28 cellular contexts compared by ENCODE assay signal in the genomic region with DNA sequence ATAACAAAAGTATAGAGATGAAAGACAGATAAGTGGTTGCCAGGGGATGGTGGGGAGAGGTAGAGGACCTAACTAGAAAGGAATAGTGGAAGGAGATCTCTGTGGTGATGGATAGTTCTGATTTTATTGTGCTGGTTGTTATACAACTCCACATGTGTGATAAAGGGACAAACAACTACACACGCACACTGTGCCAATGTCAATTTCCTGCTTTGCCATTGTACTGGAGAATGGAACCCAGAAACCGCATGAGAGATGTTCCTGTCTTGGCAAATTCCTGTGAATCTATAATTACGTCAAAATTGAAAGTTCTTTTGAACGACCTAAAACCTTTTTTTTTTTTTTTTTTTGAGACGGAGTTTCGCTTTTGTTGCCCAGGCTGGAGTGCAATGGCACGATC. TPM values are rescaled to one million over a fixed set of nuclear protein-coding genes. Genes with fewer than 3 reads are reported as not detected.
A peak's percentile ranks its signal among the peaks of the same experiment; 100 is the strongest.
DNase-seq lines count a peak whose midpoint lies in the region; ATAC-seq lines count a peak whose summit lies in the region.
"Had no signal": no experiment of that assay in that cellular context is flagged by ENCODE, and none has a peak within 500 bp of the region (broad histone marks: within the 10 kb centered on the region; RNA-seq: fewer than 3 reads in every experiment).

No MANE protein-coding gene starts in this region.

- H3K36me3 Mint-ChIP-seq in activated CD4-positive, alpha-beta T cell treated with anti-CD3 and anti-CD28 coated beads, Interleukin-2, amount 10 ng/mL, durations not matched to agents 24 days and 14 days (ENCODE audit: low read depth) = peaks cover 48% of the 10 kb centered on the region
- H3K36me3 Mint-ChIP-seq in CD8-positive, alpha-beta memory T cell = no peaks in the 10 kb centered on the region
- peaks cover 38% of the 10 kb centered on the region for H3K36me3 Mint-ChIP-seq in activated T-helper 1 cell treated with anti-CD3 and anti-CD28 coated beads, Interleukin-12 subunit alpha, Interleukin-12 subunit beta, Interleukin-2, Interleukin-4 antibody, amounts not matched to agents 30 ng/mL and 10 ng/mL and 1 ng/mL, durations not matched to agents 14 hours and 24 hours and 36 hours (ENCODE audit: low read depth)
- no peaks in the 10 kb centered on the region for H3K36me3 Mint-ChIP-seq in immature natural killer cell
- H3K36me3 Mint-ChIP-seq: naive B cell had no signal

- no peaks in the 10 kb centered on the region for H3K36me3 ChIP-seq in CD8-positive, alpha-beta memory T cell (ENCODE audit: insufficient read depth, low read length)
- H3K36me3 ChIP-seq: SJCRH30, upper lobe of right lung had no signal

- POLR2A ChIA-PET in CD8-positive, alpha-beta memory T cell (lab: Charles Lee) = no interaction called here

- intact Hi-C loops in activated CD4-positive, alpha-beta T cell treated with anti-CD3 and anti-CD28 coated beads, Interleukin-2, amount 10 ng/mL, durations not matched to agents 24 days and 14 days (cut with micrococcal nuclease) = loop anchor here (2.0 kb wide), 1 partner anchor 13 kb away; no protein-coding TSS in a partner anchor
- intact Hi-C loops in activated T-helper 1 cell treated with anti-CD3 and anti-CD28 coated beads, Interleukin-12 subunit alpha, Interleukin-12 subunit beta, Interleukin-2, Interleukin-4 antibody, amounts not matched to agents 30 ng/mL and 10 ng/mL and 1 ng/mL, durations not matched to agents 14 hours and 24 hours and 36 hours (cut with micrococcal nuclease) = loop anchor here (1.0 kb wide), 4 partner anchors 9 to 32 kb away; a partner anchor contains a TSS

- no peaks in the 10 kb centered on the region for H3K9me3 Mint-ChIP-seq in activated CD4-positive, alpha-beta T cell treated with anti-CD3 and anti-CD28 coated beads, Interleukin-2, amount 10 ng/mL, durations not matched to agents 24 days and 14 days
- H3K9me3 Mint-ChIP-seq in CD8-positive, alpha-beta memory T cell = no peaks in the 10 kb centered on the region
- H3K9me3 Mint-ChIP-seq in activated T-helper 1 cell treated with anti-CD3 and anti-CD28 coated beads, Interleukin-12 subunit alpha, Interleukin-12 subunit beta, Interleukin-2, Interleukin-4 antibody, amounts not matched to agents 30 ng/mL and 10 ng/mL and 1 ng/mL, durations not matched to agents 14 hours and 24 hours and 36 hours = no peaks in the 10 kb centered on the region
- H3K9me3 Mint-ChIP-seq in immature natural killer cell = no peaks in the 10 kb centered on the region
- H3K9me3 Mint-ChIP-seq: naive B cell had no signal

- no peak overlapping the region for H3K4me3 ChIP-seq in CD8-positive, alpha-beta memory T cell (ENCODE audit: low read length)
- H3K4me3 ChIP-seq: GM23248, SJCRH30, upper lobe of right lung had no signal

- DNase-seq in activated CD4-positive, alpha-beta T cell treated with anti-CD3 and anti-CD28 coated beads, Interleukin-2, amount 10 ng/mL, durations not matched to agents 24 days and 14 days = no peak
- DNase-seq in activated CD4-positive, alpha-beta T cell treated with anti-CD3 and anti-CD28 coated beads, Interleukin-2, amount 50 U/mL, for 1 hour = no peak
- peak in 2 of 5 donors; percentile 4 to 43 for DNase-seq in CD8-positive, alpha-beta memory T cell
- no peak for DNase-seq in activated T-helper 1 cell treated with anti-CD3 and anti-CD28 coated beads, Interleukin-12 subunit alpha, Interleukin-12 subunit beta, Interleukin-2, Interleukin-4 antibody, amounts not matched to agents 30 ng/mL and 10 ng/mL and 1 ng/mL, durations not matched to agents 14 hours and 24 hours and 36 hours (ENCODE audit: low spot score)
- DNase-seq in immature natural killer cell (peak; percentile 27 to 45 (median 31)), LoVo (ENCODE audit: low spot score) (no peak), COLO668 (lab: John Stamatoyannopoulos, UW; ENCODE audit: unreplicated experiment) (no peak)
- DNase-seq: 8988T; activated CD4-positive, alpha-beta T cell treated with anti-CD3 and anti-CD28 coated beads, Interleukin-2, amount 50 U/mL, for 48 hours; AML-193; anterior cingulate cortex; erythroblast; foreskin fibroblast; GM23248; mesendoderm; naive B cell; NCI-H1105; NCI-H2107; NCI-H510A; SJCRH30; upper lobe of right lung had no signal

- CTCF ChIA-PET in CD8-positive, alpha-beta memory T cell (lab: Charles Lee) = interaction anchor here (1.4 kb wide), 1 partner anchor 10 kb away, joined by 5 read pairs; a partner anchor contains a TSS

- H3K4me1 Mint-ChIP-seq in activated CD4-positive, alpha-beta T cell treated with anti-CD3 and anti-CD28 coated beads, Interleukin-2, amount 10 ng/mL, durations not matched to agents 24 days and 14 days = peaks cover 22% of the 10 kb centered on the region
- H3K4me1 Mint-ChIP-seq in CD8-positive, alpha-beta memory T cell = peaks cover 45 to 59% (median 51%) of the 10 kb centered on the region in 3 donors
- H3K4me1 Mint-ChIP-seq in activated T-helper 1 cell treated with anti-CD3 and anti-CD28 coated beads, Interleukin-12 subunit alpha, Interleukin-12 subunit beta, Interleukin-2, Interleukin-4 antibody, amounts not matched to agents 30 ng/mL and 10 ng/mL and 1 ng/mL, durations not matched to agents 14 hours and 24 hours and 36 hours (ENCODE audit: low read depth) = peaks cover 31% of the 10 kb centered on the region
- H3K4me1 Mint-ChIP-seq in immature natural killer cell = peaks cover 60 to 61% of the 10 kb centered on the region in 2 donors

- peak overlapping the region; percentile 20 for H3K4me3 Mint-ChIP-seq in activated CD4-positive, alpha-beta T cell treated with anti-CD3 and anti-CD28 coated beads, Interleukin-2, amount 10 ng/mL, durations not matched to agents 24 days and 14 days
- peak overlapping the region; percentile 49 to 83 (median 79) for H3K4me3 Mint-ChIP-seq in CD8-positive, alpha-beta memory T cell
- no peak overlapping the region for H3K4me3 Mint-ChIP-seq in activated T-helper 1 cell treated with anti-CD3 and anti-CD28 coated beads, Interleukin-12 subunit alpha, Interleukin-12 subunit beta, Interleukin-2, Interleukin-4 antibody, amounts not matched to agents 30 ng/mL and 10 ng/mL and 1 ng/mL, durations not matched to agents 14 hours and 24 hours and 36 hours
- peak overlapping the region; percentile 71 to 82 (median 77) for H3K4me3 Mint-ChIP-seq in immature natural killer cell

- H3K27me3 Mint-ChIP-seq in activated CD4-positive, alpha-beta T cell treated with anti-CD3 and anti-CD28 coated beads, Interleukin-2, amount 10 ng/mL, durations not matched to agents 24 days and 14 days = peaks cover 2% of the 10 kb centered on the region
- no peaks in the 10 kb centered on the region for H3K27me3 Mint-ChIP-seq in CD8-positive, alpha-beta memory T cell
- H3K27me3 Mint-ChIP-seq in activated T-helper 1 cell treated with anti-CD3 and anti-CD28 coated beads, Interleukin-12 subunit alpha, Interleukin-12 subunit beta, Interleukin-2, Interleukin-4 antibody, amounts not matched to agents 30 ng/mL and 10 ng/mL and 1 ng/mL, durations not matched to agents 14 hours and 24 hours and 36 hours (ENCODE audit: insufficient read depth) = peaks cover 6% of the 10 kb centered on the region
- H3K27me3 Mint-ChIP-seq in immature natural killer cell (ENCODE audit: low read depth in 3 of 3) = peaks cover 0 to 8% (median 7%) of the 10 kb centered on the region in 3 donors

- H3K9me3 ChIP-seq in CD8-positive, alpha-beta memory T cell (ENCODE audit: low read length) = no peaks in the 10 kb centered on the region
- H3K9me3 ChIP-seq: SJCRH30, upper lobe of right lung had no signal

- ATAC-seq in HG03108 (IDR thresholded peaks at IDR 0.05; ENCODE audit: unreplicated experiment) = no peak
- ATAC-seq: HepG2, left lobe of liver, Panc1, sciatic nerve, upper lobe of right lung had no signal

- H3K4me1 ChIP-seq in CD8-positive, alpha-beta memory T cell (ENCODE audit: insufficient read depth, low read length) = peaks cover 19% of the 10 kb centered on the region
- H3K4me1 ChIP-seq: parathyroid adenoma, SJCRH30, upper lobe of right lung had no signal

- peak overlapping the region; percentile 55 for H3K27ac Mint-ChIP-seq in activated CD4-positive, alpha-beta T cell treated with anti-CD3 and anti-CD28 coated beads, Interleukin-2, amount 10 ng/mL, durations not matched to agents 24 days and 14 days
- H3K27ac Mint-ChIP-seq in CD8-positive, alpha-beta memory T cell = peak overlapping the region; percentile 58 to 96 (median 90)
- peak overlapping the region; percentile 66 for H3K27ac Mint-ChIP-seq in activated T-helper 1 cell treated with anti-CD3 and anti-CD28 coated beads, Interleukin-12 subunit alpha, Interleukin-12 subunit beta, Interleukin-2, Interleukin-4 antibody, amounts not matched to agents 30 ng/mL and 10 ng/mL and 1 ng/mL, durations not matched to agents 14 hours and 24 hours and 36 hours
- H3K27ac Mint-ChIP-seq in immature natural killer cell = peak overlapping the region; percentile 83 to 97 (median 93)
- H3K27ac Mint-ChIP-seq: naive B cell had no signal

- H3K27me3 ChIP-seq in CD8-positive, alpha-beta memory T cell (ENCODE audit: insufficient read depth, low read length, poor library complexity, severe bottlenecking) = no peaks in the 10 kb centered on the region
- H3K27me3 ChIP-seq: SJCRH30 had no signal

- H3K27ac ChIP-seq in CD8-positive, alpha-beta memory T cell (ENCODE audit: low read depth, low read length) = no peak overlapping the region
- H3K27ac ChIP-seq: GM23248, HL-60, parathyroid adenoma, SJCRH30, upper lobe of right lung had no signal

RNA-seq across cellular contexts. Expression of a gene that starts 11.0 kb away (rescaled TPM):
- 30.5 and 30.9 TPM in 2 replicates for total RNA-seq in activated CD4-positive, alpha-beta T cell treated with anti-CD3 and anti-CD28 coated beads, Interleukin-2, amount 10 ng/mL, durations not matched to agents 24 days and 14 days
- 100 to 1,000 TPM; 273 to 279 TPM for total RNA-seq in CD8-positive, alpha-beta memory T cell
- polyA plus RNA-seq in CD8-positive, alpha-beta memory T cell = 14.4 TPM
- 57.0 and 60.5 TPM in 2 replicates for total RNA-seq in activated T-helper 1 cell treated with anti-CD3 and anti-CD28 coated beads, Interleukin-12 subunit alpha, Interleukin-12 subunit beta, Interleukin-2, Interleukin-4 antibody, amounts not matched to agents 30 ng/mL and 10 ng/mL and 1 ng/mL, durations not matched to agents 14 hours and 24 hours and 36 hours
- polyA plus RNA-seq in immature natural killer cell = 10 to 100 TPM in 2 of 3 donors, 1 to 10 TPM in 1; 6.5 to 21.9 (median 10.9) TPM
- total RNA-seq: GM23248, SJCRH30 had no signal
- polyA plus RNA-seq: GM23248, HepG2 had no signal

RNA-seq across cellular contexts. Expression of a gene that starts 31.9 kb away (rescaled TPM):
- total RNA-seq in activated CD4-positive, alpha-beta T cell treated with anti-CD3 and anti-CD28 coated beads, Interleukin-2, amount 10 ng/mL, durations not matched to agents 24 days and 14 days = 409 and 426 TPM in 2 replicates
- 100 to 1,000 TPM; 583 to 628 TPM for total RNA-seq in CD8-positive, alpha-beta memory T cell
- polyA plus RNA-seq in CD8-positive, alpha-beta memory T cell = 396 TPM
- total RNA-seq in activated T-helper 1 cell treated with anti-CD3 and anti-CD28 coated beads, Interleukin-12 subunit alpha, Interleukin-12 subunit beta, Interleukin-2, Interleukin-4 antibody, amounts not matched to agents 30 ng/mL and 10 ng/mL and 1 ng/mL, durations not matched to agents 14 hours and 24 hours and 36 hours = 425 and 429 TPM in 2 replicates
- polyA plus RNA-seq in immature natural killer cell = 100 to 1,000 TPM; 400 to 579 (median 427) TPM

Comparison
In these comparisons a context has a peak if more than half of its experiments do, and no peak if none do; other contexts are left out.
1. DNase-seq: peak in immature natural killer cell (3 of 3); none in activated CD4-positive, alpha-beta T cell treated with anti-CD3 and anti-CD28 coated beads, Interleukin-2, amount 10 ng/mL, durations not matched to agents 24 days and 14 days (single experiment), activated CD4-positive, alpha-beta T cell treated with anti-CD3 and anti-CD28 coated beads, Interleukin-2, amount 50 U/mL, for 1 hour (single experiment), activated T-helper 1 cell treated with anti-CD3 and anti-CD28 coated beads, Interleukin-12 subunit alpha, Interleukin-12 subunit beta, Interleukin-2, Interleukin-4 antibody, amounts not matched to agents 30 ng/mL and 10 ng/mL and 1 ng/mL, durations not matched to agents 14 hours and 24 hours and 36 hours (single experiment), LoVo (single experiment) and COLO668 (single experiment).
2. Peak in every context shown above with its lines, with median percentiles within 50 percentile points of each other: H3K27ac Mint-ChIP-seq.